In the genomic region with DNA sequence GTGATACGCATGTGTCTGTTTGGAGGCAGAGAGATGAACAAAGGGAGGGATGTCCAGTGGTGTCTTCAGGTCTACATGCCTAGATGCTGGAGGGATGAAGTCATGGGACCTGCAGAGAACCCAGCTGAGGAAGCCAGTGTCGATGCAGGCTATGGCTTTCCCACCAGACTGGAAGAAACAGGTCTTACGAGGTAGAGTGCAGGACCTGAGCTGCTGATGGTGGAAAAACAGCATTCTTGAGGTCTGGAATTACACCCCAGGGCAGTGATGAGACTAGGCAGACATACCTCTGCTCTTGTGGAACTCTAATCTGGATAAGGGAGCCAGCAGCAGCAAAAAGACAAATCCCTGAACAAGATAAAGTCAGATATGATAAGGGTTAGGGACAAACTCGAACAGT, we compare ENCODE assay signal across 28 cellular contexts. TPM values are rescaled to one million over a fixed set of nuclear protein-coding genes. Genes with fewer than 3 reads are reported as not detected.
DNase-seq lines count a peak whose midpoint lies in the region; ATAC-seq, FAIRE-seq and TF ChIP-seq lines count a peak whose summit lies in the region.
"Had no signal": no experiment of that assay in that cellular context is flagged by ENCODE, and none has a peak within 500 bp of the region (broad histone marks: within the 10 kb centered on the region; RNA-seq: fewer than 3 reads in every experiment).

No MANE protein-coding gene starts in this region.

- CTCF ChIA-PET in Caco-2 (lab: Charles Lee) = interaction anchor here (1.2 kb wide), 1 partner anchor 70 kb away, joined by 9 read pairs; no protein-coding TSS in a partner anchor

- no peaks in the 10 kb centered on the region for H3K27me3 ChIP-seq in Caco-2 (replicated peaks; ENCODE audit: control insufficient read depth, insufficient read depth, low read length)
- H3K27me3 ChIP-seq in bronchial epithelial cell (ENCODE audit: control insufficient read depth, insufficient read depth, low read length) = no peaks in the 10 kb centered on the region
- no peaks in the 10 kb centered on the region for H3K27me3 ChIP-seq in H7 (ENCODE audit: control insufficient read depth, insufficient read depth, low read length)
- H3K27me3 ChIP-seq in effector memory CD4-positive, alpha-beta T cell (replicated peaks; ENCODE audit: control insufficient read depth, insufficient read depth, low read length, poor library complexity, severe bottlenecking) = no peaks in the 10 kb centered on the region
- H3K27me3 ChIP-seq: heart right ventricle, left lung had no signal

- peaks cover 38% of the 10 kb centered on the region for H3K36me3 Mint-ChIP-seq in Caco-2 (ENCODE audit: insufficient read depth, unreplicated experiment)

- no peak overlapping the region for H3K27ac ChIP-seq in effector memory CD4-positive, alpha-beta T cell (ENCODE audit: insufficient read depth, low read length, poor library complexity, severe bottlenecking)
- H3K27ac ChIP-seq: A549, heart right ventricle, left lung, psoas muscle had no signal

- no peak overlapping the region for H3K4me3 ChIP-seq in Caco-2 (ENCODE audit: low read depth, low read length)
- no peak overlapping the region for H3K4me3 ChIP-seq in bronchial epithelial cell (ENCODE audit: low read depth, low read length)
- H3K4me3 ChIP-seq in H7 (ENCODE audit: insufficient read depth, low read depth, low read length) = no peak overlapping the region
- no peak overlapping the region for H3K4me3 ChIP-seq in effector memory CD4-positive, alpha-beta T cell (ENCODE audit: insufficient read depth, low read depth, low read length, poor library complexity, severe bottlenecking)
- H3K4me3 ChIP-seq: A549, heart right ventricle, left lung, psoas muscle had no signal

- H3K9me3 Mint-ChIP-seq in Caco-2 (ENCODE audit: unreplicated experiment) = peaks cover 49% of the 10 kb centered on the region

- no peak for FAIRE-seq in bronchial epithelial cell (lab: Jason Lieb, UNC)
- FAIRE-seq: A549, G401.6, H54 had no signal

- no TSS peak for BruUV-seq in Caco-2 (replicated peaks; lab: Mats Ljungman, UMichigan)

- H3K4me3 Mint-ChIP-seq in Caco-2 (ENCODE audit: unreplicated experiment) = peak overlapping the region; percentile 44
- H3K4me3 Mint-ChIP-seq: activated CD4-positive, alpha-beta memory T cell treated with anti-CD3 and anti-CD28 coated beads, Interleukin-2, amount 10 ng/mL, durations not matched to agents 7 days and 5 days; activated naive CD8-positive, alpha-beta T cell treated with anti-CD3 and anti-CD28 coated beads, Interleukin-2, amount 10 ng/mL, durations not matched to agents 7 days and 5 days; CD4-positive, alpha-beta memory T cell; naive B cell; stimulated activated naive CD8-positive, alpha-beta T cell treated with anti-CD3 and anti-CD28 coated beads, Interleukin-15, amount 100 ng/mL, for 72 hours; T-helper 1 cell treated with Interleukin-12 subunit alpha and Interleukin-12 subunit beta and Interleukin-4 antibody, amounts not matched to agents 30 μg/mL and 1 μg/mL, for 36 hours had no signal

- peaks cover 37% of the 10 kb centered on the region for H3K4me1 Mint-ChIP-seq in Caco-2 (ENCODE audit: low read depth, unreplicated experiment)
- H3K4me1 Mint-ChIP-seq: naive B cell had no signal

- TF ChIP-seq CTCF in Caco-2 (IDR thresholded peaks at IDR 0.05; ENCODE audit: insufficient read depth in 1 of 2, low read depth in 1 of 2, low read length in 1 of 2, severe bottlenecking in 1 of 2, unreplicated experiment in 1 of 2) (no peak), bronchial epithelial cell (IDR thresholded peaks at IDR 0.05; ENCODE audit: insufficient read depth, low read length, severe bottlenecking) (no peak)

- H3K36me3 ChIP-seq in Caco-2 (ENCODE audit: control insufficient read depth, insufficient read depth, low read length) = no peaks in the 10 kb centered on the region
- H3K36me3 ChIP-seq in bronchial epithelial cell (ENCODE audit: control insufficient read depth, insufficient read depth, low read length) = no peaks in the 10 kb centered on the region
- H3K36me3 ChIP-seq in H7 (replicated peaks; ENCODE audit: control insufficient read depth, insufficient read depth, low read length) = no peaks in the 10 kb centered on the region
- no peaks in the 10 kb centered on the region for H3K36me3 ChIP-seq in effector memory CD4-positive, alpha-beta T cell (ENCODE audit: control insufficient read depth, insufficient read depth, low read length)
- H3K36me3 ChIP-seq: heart right ventricle, left lung had no signal

- peaks cover 45% of the 10 kb centered on the region for H3K4me1 ChIP-seq in Caco-2
- peaks cover 8% of the 10 kb centered on the region for H3K4me1 ChIP-seq in effector memory CD4-positive, alpha-beta T cell (ENCODE audit: control insufficient read depth, insufficient read depth, low read length, poor library complexity, severe bottlenecking)
- H3K4me1 ChIP-seq: A549, heart right ventricle, left lung had no signal

- no peak for ATAC-seq in GM21576 (IDR thresholded peaks at IDR 0.05; ENCODE audit: unreplicated experiment)
- ATAC-seq: activated CD4-positive, CD25-positive, alpha-beta regulatory T cell treated with anti-CD3 and anti-CD28 coated beads, Interleukin-2, amount 50 U/mL, for 24 hours; heart right ventricle; left lung; psoas muscle; stimulated activated naive CD8-positive, alpha-beta T cell treated with anti-CD3 and anti-CD28 coated beads, Interleukin-15, amount 100 ng/mL, for 72 hours had no signal

- POLR2A ChIA-PET in Caco-2 (lab: Charles Lee) = interaction anchor here (0.9 kb wide), 1 partner anchor 70 kb away, joined by 3 read pairs; no protein-coding TSS in a partner anchor

- intact Hi-C loops in Caco-2 (cut with micrococcal nuclease; ENCODE audit: unreplicated experiment) = loop anchor here (2.0 to 5.0 kb wide), 3 partner anchors 38 to 70 kb away; partner anchors contain the start of genes ARSG and SLC16A6

- H3K27me3 Mint-ChIP-seq in Caco-2 (ENCODE audit: insufficient read depth, unreplicated experiment) = peaks cover 10% of the 10 kb centered on the region
- H3K27me3 Mint-ChIP-seq: activated CD4-positive, alpha-beta memory T cell treated with anti-CD3 and anti-CD28 coated beads, Interleukin-2, amount 10 ng/mL, durations not matched to agents 7 days and 5 days; CD4-positive, alpha-beta memory T cell; stimulated activated naive CD8-positive, alpha-beta T cell treated with anti-CD3 and anti-CD28 coated beads, Interleukin-15, amount 100 ng/mL, for 72 hours had no signal

- DNase-seq in Caco-2 (peak; percentile 89 to 95), HuH-7.5 (ENCODE audit: low spot score) (peak; percentile 33), bronchial epithelial cell (ENCODE audit: low read depth) (peak; percentile 66), kidney tubule cell (ENCODE audit: low spot score) (peak; percentile 59), H7 (no peak), D341Med (ENCODE audit: low spot score) (no peak)
- DNase-seq in effector memory CD4-positive, alpha-beta T cell = no peak
- DNase-seq: activated CD4-positive, alpha-beta memory T cell treated with anti-CD3 and anti-CD28 coated beads, Interleukin-2, amount 10 ng/mL, durations not matched to agents 7 days and 5 days; activated CD8-positive, alpha-beta memory T cell treated with anti-CD3 and anti-CD28 coated beads, Interleukin-2, amount 50 U/mL, for 48 hours; activated naive CD8-positive, alpha-beta T cell treated with anti-CD3 and anti-CD28 coated beads, Interleukin-2, amount 10 ng/mL, durations not matched to agents 7 days and 5 days; AML-193; CD4-positive, alpha-beta memory T cell; heart right ventricle; KBM-7; left lung; MM.1S; naive B cell; NCI-H2029 treated with DMSO at 0.1 percent for 48 hours; NCI-H69; psoas muscle; SK-N-SH; stimulated activated naive CD8-positive, alpha-beta T cell treated with anti-CD3 and anti-CD28 coated beads, Interleukin-15, amount 100 ng/mL, for 72 hours had no signal

- peak overlapping the region; percentile 79 for H3K27ac Mint-ChIP-seq in Caco-2 (ENCODE audit: unreplicated experiment)
- H3K27ac Mint-ChIP-seq: activated CD4-positive, alpha-beta memory T cell treated with anti-CD3 and anti-CD28 coated beads, Interleukin-2, amount 10 ng/mL, durations not matched to agents 7 days and 5 days; activated naive CD8-positive, alpha-beta T cell treated with anti-CD3 and anti-CD28 coated beads, Interleukin-2, amount 10 ng/mL, durations not matched to agents 7 days and 5 days; naive B cell; stimulated activated naive CD8-positive, alpha-beta T cell treated with anti-CD3 and anti-CD28 coated beads, Interleukin-15, amount 100 ng/mL, for 72 hours; T-helper 1 cell treated with Interleukin-12 subunit alpha and Interleukin-12 subunit beta and Interleukin-4 antibody, amounts not matched to agents 30 μg/mL and 1 μg/mL, for 36 hours had no signal

- peaks cover 42% of the 10 kb centered on the region for H3K9me3 ChIP-seq in Caco-2
- no peaks in the 10 kb centered on the region for H3K9me3 ChIP-seq in effector memory CD4-positive, alpha-beta T cell (ENCODE audit: control insufficient read depth, low read length)
- H3K9me3 ChIP-seq: A549, SK-N-SH had no signal

RNA-seq across cellular contexts. Expression of gene ARSG, which starts 37.4 kb away (rescaled TPM):
- total RNA-seq in Caco-2 (2022) = 5.8 and 6.1 TPM in 2 replicates
- total RNA-seq in bronchial epithelial cell = 0.79 and 0.90 TPM in 2 replicates
- total RNA-seq in H7 (2014; rRNA removed; shearing (Covaris generic)) = 15.7 and 18.8 TPM in 2 replicates

RNA-seq across cellular contexts. Expression of gene SLC16A6, which starts 37.7 kb away (rescaled TPM):
- total RNA-seq in Caco-2 (2022) (0.95 and 1.0 TPM in 2 replicates), bronchial epithelial cell (under 0.01 and 0.26 TPM in 2 replicates)
- 0.15 and 0.28 TPM in 2 replicates for total RNA-seq in H7 (2014; rRNA removed; shearing (Covaris generic))

Comparison
In these comparisons a context has a peak if more than half of its experiments do, and no peak if none do; other contexts are left out.
1. DNase-seq: peak in Caco-2 (2 of 2), HuH-7.5 (single experiment), bronchial epithelial cell (single experiment) and kidney tubule cell (single experiment); none in H7 (single experiment), effector memory CD4-positive, alpha-beta T cell (0 of 3) and D341Med (single experiment).